In genomic region chr9:35027361-35027760, GRCh38 we compare ENCODE assay signal across 1 cellular context.
TF ChIP-seq lines count a peak whose summit lies in the region.

No MANE protein-coding gene starts in this region.

TF ChIP-seq in HepG2, 621 proteins besides CTCF, POLR2A, EP300 and RAD21:
- TF ChIP-seq ZNF564 (CRISPR knock-in tag; IDR thresholded peaks at IDR 0.05) (no peak), FOXK1 (CRISPR knock-in tag; IDR thresholded peaks at IDR 0.05; ENCODE audit: borderline replicate concordance, low read depth) (no peak), HINFP (CRISPR knock-in tag; IDR thresholded peaks at IDR 0.05; ENCODE audit: low read depth) (no peak), ATF4 (CRISPR knock-in tag; IDR thresholded peaks at IDR 0.05) (no peak), MYNN (CRISPR knock-in tag; IDR thresholded peaks at IDR 0.05; ENCODE audit: low read depth) (no peak), ZNF747 (CRISPR knock-in tag; IDR thresholded peaks at IDR 0.05; ENCODE audit: borderline replicate concordance) (no peak), ZNF75D (CRISPR knock-in tag; IDR thresholded peaks at IDR 0.05; ENCODE audit: borderline replicate concordance) (no peak), ZNF543 (CRISPR knock-in tag; IDR thresholded peaks at IDR 0.05) (no peak), NAIF1 (CRISPR knock-in tag; IDR thresholded peaks at IDR 0.05; ENCODE audit: borderline replicate concordance) (no peak), ZNF570 (CRISPR knock-in tag; IDR thresholded peaks at IDR 0.05; ENCODE audit: borderline replicate concordance) (no peak), KDM1A (CRISPR knock-in tag; IDR thresholded peaks at IDR 0.05) (no peak), HNRNPLL (IDR thresholded peaks at IDR 0.05; ENCODE audit: low read depth, low read length, poor library complexity, severe bottlenecking) (no peak), FIP1L1 (IDR thresholded peaks at IDR 0.05; ENCODE audit: borderline replicate concordance, insufficient read depth, low read depth, low read length) (no peak), JUN (CRISPR knock-in tag; IDR thresholded peaks at IDR 0.05) (no peak), ZNF160 (CRISPR knock-in tag; IDR thresholded peaks at IDR 0.05) (no peak), ZNF512 (CRISPR knock-in tag; IDR thresholded peaks at IDR 0.05) (no peak), POGK (CRISPR knock-in tag; conservative IDR thresholded peaks at IDR 0.05) (no peak), WIZ (CRISPR knock-in tag; IDR thresholded peaks at IDR 0.05) (no peak), ATF7 (IDR thresholded peaks at IDR 0.05) (no peak), ATF7 (CRISPR knock-in tag; IDR thresholded peaks at IDR 0.05) (no peak)
